In genomic region chr5:118987988-118988945, GRCh38 we compare ENCODE assay signal across 1 cellular context.
TF ChIP-seq lines count a peak whose summit lies in the region.

Gene DTWD2 (minus strand): TSS chr5:118988547. CDS start chr5:118988511, 36 bp downstream.

TF ChIP-seq in WTC11, 78 proteins besides CTCF, POLR2A, EP300 and RAD21 (continued from another document):
- TF ChIP-seq HMGXB4 (CRISPR knock-in tag; IDR thresholded peaks at IDR 0.05): peak; percentile 100
- TF ChIP-seq CREM (CRISPR knock-in tag; IDR thresholded peaks at IDR 0.05): peak; percentile 86
- TF ChIP-seq ESRRA (CRISPR knock-in tag; IDR thresholded peaks at IDR 0.05; ENCODE audit: borderline replicate concordance): peak; percentile 69; the same call in 1 of the 2 replicates
- TF ChIP-seq ZNF121 (CRISPR knock-in tag; IDR thresholded peaks at IDR 0.05): peak; percentile 84
- TF ChIP-seq ATF2 (CRISPR knock-in tag; IDR thresholded peaks at IDR 0.05; ENCODE audit: borderline replicate concordance, low read depth): no peak
- peak; percentile 69; the same call in 1 of the 2 replicates for TF ChIP-seq FOXK1 (CRISPR knock-in tag; IDR thresholded peaks at IDR 0.05)
- no peak for TF ChIP-seq NR3C1 (CRISPR knock-in tag; conservative IDR thresholded peaks at IDR 0.05; ENCODE audit: low read depth)
- TF ChIP-seq AFF4 (CRISPR knock-in tag; IDR thresholded peaks at IDR 0.05; ENCODE audit: borderline replicate concordance): peak; percentile 81; the same call in 1 of the 2 replicates
- peak; percentile 88 for TF ChIP-seq SP1 (CRISPR knock-in tag; conservative IDR thresholded peaks at IDR 0.05)
- peak; percentile 50 for TF ChIP-seq USF2 (CRISPR knock-in tag; IDR thresholded peaks at IDR 0.05)
- TF ChIP-seq ZNF671 (CRISPR knock-in tag; IDR thresholded peaks at IDR 0.05): no peak
- peak; percentile 61; the same call in 1 of the 2 replicates for TF ChIP-seq TEAD1 (CRISPR knock-in tag; IDR thresholded peaks at IDR 0.05)
- peak; percentile 84; the same call in 1 of the 2 replicates for TF ChIP-seq FOXP1 (CRISPR knock-in tag; IDR thresholded peaks at IDR 0.05; ENCODE audit: borderline replicate concordance)
- TF ChIP-seq ARID4B (CRISPR knock-in tag; IDR thresholded peaks at IDR 0.05; ENCODE audit: borderline replicate concordance): no peak
- TF ChIP-seq NFE2L1 (CRISPR knock-in tag; IDR thresholded peaks at IDR 0.05): 0 out of 2 replicates have a peak, but pooled peaks have one; percentile 69
- TF ChIP-seq ZNF317 (CRISPR knock-in tag; IDR thresholded peaks at IDR 0.05; ENCODE audit: borderline replicate concordance, low read depth): 0 out of 2 replicates have a peak, but pooled peaks have one; percentile 50
